ENCODE assay signal across 22 cellular contexts in the genomic region with DNA sequence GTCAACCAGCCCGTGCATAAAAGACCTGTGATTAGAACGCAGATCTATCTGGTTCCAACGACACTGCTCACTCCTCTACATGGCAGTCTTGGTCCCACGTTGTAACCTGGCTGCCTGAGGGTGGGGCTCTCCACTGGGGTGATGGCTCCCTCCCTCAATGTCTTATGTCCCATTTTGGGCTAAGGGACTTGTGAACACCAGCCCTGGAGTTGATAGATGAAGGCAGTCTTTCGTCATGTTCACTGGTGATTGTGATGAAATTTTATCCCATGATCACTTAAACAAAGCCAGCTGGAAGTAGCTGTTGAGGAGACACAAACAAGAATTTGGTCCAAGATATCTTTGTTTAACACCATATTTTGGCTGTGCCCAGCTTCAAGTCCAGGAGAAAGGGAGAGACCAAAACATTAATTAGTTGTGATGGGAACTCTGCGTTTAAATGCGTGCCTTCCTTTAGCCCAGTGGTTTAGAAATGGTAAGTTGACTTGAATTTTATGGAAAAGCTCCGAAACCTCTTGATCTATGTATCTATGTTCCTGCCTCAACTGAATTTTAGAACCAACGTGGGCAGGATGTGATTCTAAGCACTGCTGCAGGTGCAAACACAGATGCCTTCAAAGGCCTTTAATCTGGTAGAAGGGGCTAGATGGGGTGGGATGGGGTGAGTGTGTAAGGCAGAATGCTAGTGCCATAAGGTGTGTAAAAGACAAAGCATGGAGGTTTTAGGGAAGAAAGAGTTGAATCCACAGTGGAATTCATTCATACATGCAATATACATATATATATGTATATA.
DNase-seq lines count a peak whose midpoint lies in the region; ATAC-seq and TF ChIP-seq lines count a peak whose summit lies in the region.
"Had no signal": no experiment of that assay in that cellular context is flagged by ENCODE, and none has a peak within 500 bp of the region (broad histone marks: within the 10 kb centered on the region; RNA-seq: fewer than 3 reads in every experiment).

No MANE protein-coding gene starts in this region.

- no peaks in the 10 kb centered on the region for H4K20me1 ChIP-seq in GM23248 (ENCODE audit: insufficient read depth)
- no peaks in the 10 kb centered on the region for H4K20me1 ChIP-seq in PC-3 (ENCODE audit: low read length)

- DNase-seq in AG10803 (ENCODE audit: low read depth) (peak; percentile 71), GM23248 (peak; percentile 23), fibroblast of mammary gland (ENCODE audit: low read depth) (peak; percentile 44), left ventricle myocardium inferior (no peak), PC-3 (no peak), upper lobe of left lung (no peak)
- DNase-seq in activated naive CD4-positive, alpha-beta T cell (lab: John Stamatoyannopoulos, UW), result no peak
- DNase-seq: Caco-2; CD4-positive, alpha-beta T cell; DMS 273 treated with DMSO at 0.1 percent for 48 hours; GOT3; IMR-90; Karpas-422; NCI-H1417 treated with DMSO at 0.1 percent for 48 hours; NCI-H187; NCI-H446; NCI-H526; PC-9; RPMI8226 had no signal

- no peak for TF ChIP-seq POLR2A in upper lobe of left lung (IDR thresholded peaks at IDR 0.05)

- no peaks in the 10 kb centered on the region for H3K9me3 ChIP-seq in GM23248 (ENCODE audit: low read depth)
- no peaks in the 10 kb centered on the region for H3K9me3 ChIP-seq in left ventricle myocardium inferior (replicated peaks)
- no peaks in the 10 kb centered on the region for H3K9me3 ChIP-seq in PC-3 (ENCODE audit: low read length)
- no peaks in the 10 kb centered on the region for H3K9me3 ChIP-seq in upper lobe of left lung
- H3K9me3 ChIP-seq: A549 had no signal

- H3K36me3 ChIP-seq in GM23248 (ENCODE audit: low read depth), result no peaks in the 10 kb centered on the region
- no peaks in the 10 kb centered on the region for H3K36me3 ChIP-seq in left ventricle myocardium inferior
- H3K36me3 ChIP-seq in PC-3 (ENCODE audit: low read depth, low read length), result no peaks in the 10 kb centered on the region
- no peaks in the 10 kb centered on the region for H3K36me3 ChIP-seq in upper lobe of left lung

- intact Hi-C loops in left ventricle myocardium inferior (cut with micrococcal nuclease), result no loop called here
- intact Hi-C loops in PC-3 (cut with micrococcal nuclease), result no loop called here

- no peak overlapping the region for H3K4me2 ChIP-seq in GM23248 (ENCODE audit: unreplicated experiment)
- H3K4me2 ChIP-seq in PC-3 (ENCODE audit: low read length), result no peak overlapping the region
- H3K4me2 ChIP-seq: A549, PC-9 had no signal

- H3K27ac ChIP-seq in GM23248 (no peak overlapping the region), left ventricle myocardium inferior (replicated peaks) (peak overlapping the region; percentile 35), PC-3 (ENCODE audit: low read length) (no peak overlapping the region), upper lobe of left lung (no peak overlapping the region)
- H3K27ac ChIP-seq: A549, PC-9 had no signal

- H2AFZ ChIP-seq in GM23248 (no peak overlapping the region), PC-3 (ENCODE audit: low read length) (no peak overlapping the region)
- H2AFZ ChIP-seq: PC-9 had no signal

- H3F3A ChIP-seq in GM23248 (ENCODE audit: insufficient read depth) (no peaks in the 10 kb centered on the region), PC-3 (ENCODE audit: low read length, unreplicated experiment) (no peaks in the 10 kb centered on the region)

- ATAC-seq in PC-3 (no peak), GM18517 (IDR thresholded peaks at IDR 0.05; ENCODE audit: unreplicated experiment) (no peak), upper lobe of left lung (ENCODE audit: low FRiP score in 2 of 2) (no peak)
- ATAC-seq: A549, SK-N-SH treated with all-trans-retinoic acid at 6 μM for 48 hours had no signal

- CTCF ChIA-PET in PC-3 (lab: Charles Lee), result no interaction called here

- no peaks in the 10 kb centered on the region for H3K4me1 ChIP-seq in GM23248 (ENCODE audit: insufficient read depth)
- peaks cover 20% of the 10 kb centered on the region for H3K4me1 ChIP-seq in left ventricle myocardium inferior
- no peaks in the 10 kb centered on the region for H3K4me1 ChIP-seq in PC-3 (ENCODE audit: insufficient read depth, low read length)
- H3K4me1 ChIP-seq in upper lobe of left lung, result no peaks in the 10 kb centered on the region
- H3K4me1 ChIP-seq: A549, Caco-2 had no signal

- H3K27me3 ChIP-seq in GM23248 (replicated peaks; ENCODE audit: insufficient read depth) (no peaks in the 10 kb centered on the region), left ventricle myocardium inferior (ENCODE audit: low read depth) (no peaks in the 10 kb centered on the region), PC-3 (ENCODE audit: low read length) (no peaks in the 10 kb centered on the region), upper lobe of left lung (no peaks in the 10 kb centered on the region)

- BruUV-seq in PC-3 (replicated peaks; lab: Mats Ljungman, UMichigan), result no TSS peak

- H3K9me2 ChIP-seq in GM23248 (ENCODE audit: insufficient read depth) (no peaks in the 10 kb centered on the region), PC-3 (replicated peaks; ENCODE audit: low read length) (no peaks in the 10 kb centered on the region)

- TF ChIP-seq CTCF in AG10803 (conservative IDR thresholded peaks at IDR 0.05; ENCODE audit: low read length) (no peak), fibroblast of mammary gland (conservative IDR thresholded peaks at IDR 0.05; ENCODE audit: control insufficient read depth, insufficient read depth, low read depth, low read length) (no peak), left ventricle myocardium inferior (IDR thresholded peaks at IDR 0.05; ENCODE audit: borderline replicate concordance) (no peak), PC-3 (conservative IDR thresholded peaks at IDR 0.05; ENCODE audit: low read depth, low read length) (no peak), upper lobe of left lung (IDR thresholded peaks at IDR 0.05) (no peak)

- no peaks in the 10 kb centered on the region for H3K79me2 ChIP-seq in GM23248 (ENCODE audit: insufficient read depth)
- no peaks in the 10 kb centered on the region for H3K79me2 ChIP-seq in PC-3 (ENCODE audit: low read length)

- in situ Hi-C loops in GM23248 (cut with MboI), result no loop called here

- H3K4me3 ChIP-seq in AG10803 (ENCODE audit: low read length), result no peak overlapping the region
- H3K4me3 ChIP-seq in GM23248, result no peak overlapping the region
- H3K4me3 ChIP-seq in fibroblast of mammary gland (ENCODE audit: control insufficient read depth, low read depth, low read length), result no peak overlapping the region
- no peak overlapping the region for H3K4me3 ChIP-seq in left ventricle myocardium inferior
- no peak overlapping the region for H3K4me3 ChIP-seq in PC-3 (ENCODE audit: low read length)
- H3K4me3 ChIP-seq in upper lobe of left lung, result no peak overlapping the region
- H3K4me3 ChIP-seq: A549, PC-9 had no signal

- WGBS in GM23248 (ENCODE audit: low coverage in 1 of 2, low lambda C conversion rate in 2 of 2, missing lambda C conversion rate in 2 of 2), 2 experiments, result 50 to 53% methylated on average over 9 of the region's 9 CpGs
- 70 to 71% methylated on average over 6 to 9 of the region's 9 CpGs for WGBS in upper lobe of left lung, 2 donors

- POLR2A ChIA-PET in PC-3 (lab: Charles Lee; ENCODE audit: unreplicated experiment), result no interaction called here

- H3K9ac ChIP-seq in GM23248 (no peak overlapping the region), PC-3 (ENCODE audit: low read length) (no peak overlapping the region)

- TF ChIP-seq EP300 in upper lobe of left lung (IDR thresholded peaks at IDR 0.05), result no peak

Comparison
In these comparisons a context has a peak if more than half of its experiments do, and no peak if none do; other contexts are left out.
1. DNase-seq: peak in AG10803 (single experiment), GM23248 (single experiment) and fibroblast of mammary gland (single experiment); none in left ventricle myocardium inferior (single experiment), activated naive CD4-positive, alpha-beta T cell (0 of 4), PC-3 (single experiment) and upper lobe of left lung (0 of 2).